ENCODE assay signal across 20 cellular contexts in genomic region chr5:127386557-127386956, GRCh38.
DNase-seq lines count a peak whose midpoint lies in the region; ATAC-seq and TF ChIP-seq lines count a peak whose summit lies in the region.
"Had no signal": no experiment of that assay in that cellular context is flagged by ENCODE, and none has a peak within 500 bp of the region (broad histone marks: within the 10 kb centered on the region; RNA-seq: fewer than 3 reads in every experiment).

No MANE protein-coding gene starts in this region.

- H3K36me3 ChIP-seq in brain microvascular endothelial cell (replicated peaks), result no peaks in the 10 kb centered on the region
- H3K36me3 ChIP-seq: prostate gland, tibial nerve had no signal

- DNase-seq in HFFc6 (peak; percentile 56), brain microvascular endothelial cell (peak; percentile 77), fibroblast of villous mesenchyme (ENCODE audit: low read depth) (peak; percentile 33), NCI-H1048 (lab: John Stamatoyannopoulos, UW) (no peak), sciatic nerve (ENCODE audit: low spot score) (no peak), MV-4-11 (lab: John Stamatoyannopoulos, UW) (no peak)
- DNase-seq: activated CD4-positive, CD25-positive, alpha-beta regulatory T cell; activated naive CD8-positive, alpha-beta T cell treated with anti-CD3 and anti-CD28 coated beads for 36 hours; activated T-cell treated with anti-CD3 and anti-CD28 coated beads, Interleukin-2, amount 50 U/mL, for 72 hours; CD8-positive, alpha-beta T cell; naive thymus-derived CD4-positive, alpha-beta T cell; NCI-H2029 treated with DMSO at 0.1 percent for 48 hours; SHP77 treated with DMSO at 0.1 percent for 48 hours; stimulated activated CD4-positive, alpha-beta T cell treated with anti-CD3 and anti-CD28 coated beads, Interleukin-12 subunit alpha, Interleukin-12 subunit beta, amount 100 ng/mL, for 4 hours; stimulated activated naive CD4-positive, alpha-beta T cell had no signal

- peaks cover 14% of the 10 kb centered on the region for H3K27me3 Mint-ChIP-seq in HFFc6 (ENCODE audit: insufficient read depth)
- H3K27me3 Mint-ChIP-seq: activated naive CD8-positive, alpha-beta T cell treated with anti-CD3 and anti-CD28 coated beads for 36 hours had no signal

- H3K27me3 ChIP-seq in brain microvascular endothelial cell (replicated peaks), result no peaks in the 10 kb centered on the region
- H3K27me3 ChIP-seq: tibial nerve had no signal

- in situ Hi-C loops in brain microvascular endothelial cell (cut with HindIII; ENCODE audit: low pct_ligation_motif_present, low sequenced_read_pairs), result no loop called here

- H3K9me3 Mint-ChIP-seq in HFFc6, result no peaks in the 10 kb centered on the region; the same call in 1 of the 2 replicates
- H3K9me3 Mint-ChIP-seq: activated naive CD8-positive, alpha-beta T cell treated with anti-CD3 and anti-CD28 coated beads for 36 hours; activated T-cell treated with anti-CD3 and anti-CD28 coated beads, Interleukin-2, amount 50 U/mL, for 72 hours; CD8-positive, alpha-beta T cell; naive thymus-derived CD4-positive, alpha-beta T cell; T-helper 1 cell treated with Interleukin-12 subunit alpha and Interleukin-12 subunit beta and Interleukin-4 antibody, amounts not matched to agents 30 μg/mL and 1 μg/mL, for 36 hours had no signal

- H3K27ac ChIP-seq in 22Rv1 (peak overlapping the region; percentile 49), brain microvascular endothelial cell (peak overlapping the region; percentile 83)
- H3K27ac ChIP-seq: prostate gland, tibial nerve had no signal

- intact Hi-C loops in sciatic nerve (cut with DNase I), result no loop called here

- no peak overlapping the region for H3K4me3 ChIP-seq in brain microvascular endothelial cell (ENCODE audit: low read depth, low read length)
- no peak overlapping the region for H3K4me3 ChIP-seq in fibroblast of villous mesenchyme (ENCODE audit: low read depth, low read length)
- H3K4me3 ChIP-seq: prostate gland, tibial nerve had no signal

- H3K36me3 Mint-ChIP-seq in HFFc6 (ENCODE audit: low read depth), result no peaks in the 10 kb centered on the region
- H3K36me3 Mint-ChIP-seq: activated naive CD8-positive, alpha-beta T cell treated with anti-CD3 and anti-CD28 coated beads for 36 hours; CD8-positive, alpha-beta T cell; naive thymus-derived CD4-positive, alpha-beta T cell had no signal

- ATAC-seq in HG03175 (IDR thresholded peaks at IDR 0.05; ENCODE audit: unreplicated experiment), result no peak
- ATAC-seq in sciatic nerve, result no peak
- ATAC-seq: activated T-cell treated with anti-CD3 and anti-CD28 coated beads, Interleukin-2, amount 50 U/mL, for 72 hours; CD8-positive, alpha-beta T cell; naive thymus-derived CD4-positive, alpha-beta T cell had no signal

- TF ChIP-seq CTCF in 22Rv1 (IDR thresholded peaks at IDR 0.05) (no peak), HFFc6 (IDR thresholded peaks at IDR 0.05) (no peak), brain microvascular endothelial cell (IDR thresholded peaks at IDR 0.05; ENCODE audit: low read depth, low read length, missing control alignments) (no peak), fibroblast of villous mesenchyme (IDR thresholded peaks at IDR 0.05; ENCODE audit: insufficient read depth, low read depth, low read length) (no peak)

- H3K4me1 Mint-ChIP-seq in HFFc6 (ENCODE audit: low read depth), result peaks cover 16% of the 10 kb centered on the region
- H3K4me1 Mint-ChIP-seq: activated naive CD8-positive, alpha-beta T cell treated with anti-CD3 and anti-CD28 coated beads for 36 hours; naive thymus-derived CD4-positive, alpha-beta T cell had no signal

- H3K27ac Mint-ChIP-seq in HFFc6, result no peak overlapping the region
- H3K27ac Mint-ChIP-seq: activated naive CD8-positive, alpha-beta T cell treated with anti-CD3 and anti-CD28 coated beads for 36 hours; activated T-cell treated with anti-CD3 and anti-CD28 coated beads, Interleukin-2, amount 50 U/mL, for 72 hours; CD8-positive, alpha-beta T cell; naive thymus-derived CD4-positive, alpha-beta T cell; T-helper 1 cell treated with Interleukin-12 subunit alpha and Interleukin-12 subunit beta and Interleukin-4 antibody, amounts not matched to agents 30 μg/mL and 1 μg/mL, for 36 hours had no signal

- no peak overlapping the region for H3K4me3 Mint-ChIP-seq in HFFc6
- H3K4me3 Mint-ChIP-seq: activated naive CD8-positive, alpha-beta T cell treated with anti-CD3 and anti-CD28 coated beads for 36 hours; activated T-cell treated with anti-CD3 and anti-CD28 coated beads, Interleukin-2, amount 50 U/mL, for 72 hours; CD8-positive, alpha-beta T cell; naive thymus-derived CD4-positive, alpha-beta T cell; T-helper 1 cell treated with Interleukin-12 subunit alpha and Interleukin-12 subunit beta and Interleukin-4 antibody, amounts not matched to agents 30 μg/mL and 1 μg/mL, for 36 hours had no signal

Comparison
In these comparisons a context has a peak if more than half of its experiments do, and no peak if none do; other contexts are left out.
1. DNase-seq: peak in HFFc6 (single experiment), brain microvascular endothelial cell (single experiment) and fibroblast of villous mesenchyme (single experiment); none in NCI-H1048 (single experiment), sciatic nerve (single experiment) and MV-4-11 (single experiment).